In the genomic region with DNA sequence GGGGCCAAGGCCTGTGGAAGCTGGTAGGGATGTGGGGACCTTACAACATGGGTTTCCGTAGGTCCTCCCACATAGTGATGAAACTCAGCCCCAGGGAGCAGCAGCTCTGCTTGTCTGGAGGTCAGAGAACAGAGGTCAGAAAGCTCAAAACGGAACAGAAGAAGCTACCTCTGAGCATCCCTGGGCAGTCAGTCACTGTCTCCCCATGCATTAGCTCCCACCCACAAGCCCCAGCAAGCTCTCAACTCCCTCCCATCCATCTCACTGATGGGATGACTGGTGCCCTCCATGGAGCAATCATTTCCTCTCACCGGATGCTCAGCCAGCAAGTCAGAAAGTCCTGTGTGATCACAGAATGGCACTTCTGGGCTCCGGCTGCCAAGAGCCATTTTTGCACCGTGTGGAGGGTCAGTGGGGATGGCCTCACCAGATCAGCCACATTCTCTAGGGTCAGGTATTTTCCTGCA, we compare ENCODE assay signal across 10 cellular contexts. TPM values are rescaled to one million over a fixed set of nuclear protein-coding genes. Genes with fewer than 3 reads are reported as not detected.
A peak's percentile ranks its signal among the peaks of the same experiment; 100 is the strongest.
DNase-seq lines count a peak whose midpoint lies in the region; ATAC-seq, FAIRE-seq and TF ChIP-seq lines count a peak whose summit lies in the region.
"Had no signal": no experiment of that assay in that cellular context is flagged by ENCODE, and none has a peak within 500 bp of the region (broad histone marks: within the 10 kb centered on the region; RNA-seq: fewer than 3 reads in every experiment).

No MANE protein-coding gene starts in this region.

- no peak for FAIRE-seq in HepG2 (lab: Jason Lieb, UNC)

- H3K27ac Mint-ChIP-seq in mesothelial cell of epicardium: no peak overlapping the region
- H3K27ac Mint-ChIP-seq: H9 had no signal

- peaks cover 0 to 13% (median 2%) of the 10 kb centered on the region in 4 donors for H3K4me1 ChIP-seq in right lobe of liver
- peaks cover 33% of the 10 kb centered on the region for H3K4me1 ChIP-seq in HepG2 (ENCODE audit: insufficient read depth, low read length)
- peaks cover 26% of the 10 kb centered on the region for H3K4me1 ChIP-seq in vagina

- peak overlapping the region in 2 of 3 donors; percentile 93 to 97 for H3K27ac ChIP-seq in right lobe of liver
- H3K27ac ChIP-seq in HepG2 (ENCODE audit: extremely low read length, insufficient read depth, low read length): no peak overlapping the region
- H3K27ac ChIP-seq in angular gyrus (ENCODE audit: low read depth, low read length): peak overlapping the region; percentile 60
- H3K27ac ChIP-seq in vagina: peak overlapping the region; percentile 99

- TF ChIP-seq RAD21 in HepG2 (CRISPR knock-in tag; IDR thresholded peaks at IDR 0.05): no peak

- H3K36me3 ChIP-seq in right lobe of liver (peaks cover 0 to 18% (median 3%) of the 10 kb centered on the region in 4 donors), HepG2 (replicated peaks in 1 of 2; ENCODE audit: control insufficient read depth in 1 of 2, insufficient read depth in 2 of 2, low read length in 2 of 2) (peaks cover 2 to 15% of the 10 kb centered on the region in 2 experiments; a peak in 3 of 5 replicates), vagina (peaks cover 0 to 6% of the 10 kb centered on the region in 2 donors)

- ATAC-seq in right lobe of liver: no peak
- no peak for ATAC-seq in HepG2
- ATAC-seq in HG02610 (IDR thresholded peaks at IDR 0.05; ENCODE audit: unreplicated experiment): no peak
- ATAC-seq in GM18505 (IDR thresholded peaks at IDR 0.05; ENCODE audit: unreplicated experiment): no peak

- H3K9me3 ChIP-seq in right lobe of liver (no peaks in the 10 kb centered on the region), HepG2 (ENCODE audit: low read length) (no peaks in the 10 kb centered on the region), vagina (no peaks in the 10 kb centered on the region)

- H3K36me3 Mint-ChIP-seq in mesothelial cell of epicardium: peaks cover 3% of the 10 kb centered on the region

- CTCF ChIA-PET in HepG2 (lab: Yijun Ruan, JAX; ENCODE audit: low intra/inter-chr PET ratio, low total read pairs): no interaction called here

- BruUV-seq in HepG2 (replicated peaks; lab: Mats Ljungman, UMichigan): no TSS peak

- no peak overlapping the region for H3K4me2 ChIP-seq in HepG2 (ENCODE audit: low read depth, low read length)

- H3K9ac ChIP-seq in HepG2 (ENCODE audit: insufficient read depth, low read depth, low read length): no peak overlapping the region

- H3K4me1 Mint-ChIP-seq in mesothelial cell of epicardium: no peaks in the 10 kb centered on the region
- H3K4me1 Mint-ChIP-seq: H9 had no signal

- H3K4me3 ChIP-seq in right lobe of liver (peak overlapping the region in 2 of 3 donors; percentile 12 to 80), HepG2 (replicated peaks in 1 of 3; ENCODE audit: insufficient read depth in 1 of 3, low read depth in 2 of 3, low read length in 3 of 3) (no peak overlapping the region), vagina (peak overlapping the region; percentile 74 to 90)

- TF ChIP-seq POLR2A in right lobe of liver (IDR thresholded peaks at IDR 0.05) (no peak), HepG2 (IDR thresholded peaks at IDR 0.05; ENCODE audit: insufficient read depth in 1 of 2, low read depth in 2 of 2, low read length in 2 of 2) (no peak), vagina (IDR thresholded peaks at IDR 0.05) (no peak), GM18505 (IDR thresholded peaks at IDR 0.05; ENCODE audit: borderline replicate concordance, extremely low read depth, insufficient read depth, insufficient read length) (no peak)

- no peak for DNase-seq in right lobe of liver
- no peak for DNase-seq in HepG2 (ENCODE audit: low spot score)
- DNase-seq in mesothelial cell of epicardium (ENCODE audit: low spot score in 2 of 2, unreplicated experiment in 2 of 2): no peak
- DNase-seq in vagina (ENCODE audit: extremely low spot score in 2 of 2): no peak
- no peak for DNase-seq in NCI-H1105 treated with DMSO at 0.1 percent for 48 hours (lab: John Stamatoyannopoulos, UW)
- DNase-seq: H9, NCI-H187 had no signal

- POLR2A ChIA-PET in HepG2 (lab: Yijun Ruan, JAX): interaction anchor here (2.6 to 3.1 kb wide), 2 partner anchors 10 to 13 kb away, joined by 22 to 36 read pairs; partner anchors contain the start of gene ILK

- no peaks in the 10 kb centered on the region for H3K9me3 Mint-ChIP-seq in mesothelial cell of epicardium
- H3K9me3 Mint-ChIP-seq: H9 had no signal

- no peaks in the 10 kb centered on the region for H3K27me3 ChIP-seq in right lobe of liver
- H3K27me3 ChIP-seq in HepG2 (ENCODE audit: control insufficient read depth in 1 of 2, insufficient read depth in 2 of 2, low read length in 2 of 2): peaks cover 7 to 22% of the 10 kb centered on the region in 2 experiments; a peak in 4 of 5 replicates
- H3K27me3 ChIP-seq in vagina: no peaks in the 10 kb centered on the region

- in situ Hi-C loops in HepG2 (cut with HindIII; ENCODE audit: extremely low pct_ligation_motif_present, low pct_unique_long_range_greater_than_20kb): no loop called here

- H3K27me3 Mint-ChIP-seq in mesothelial cell of epicardium (ENCODE audit: low read depth): no peaks in the 10 kb centered on the region

- no peak overlapping the region for H2AFZ ChIP-seq in HepG2 (ENCODE audit: low read length)

- WGBS in right lobe of liver (ENCODE audit: insufficient coverage, low coverage, low lambda C conversion rate, missing lambda C conversion rate): 52% methylated on average over 5 of the region's 5 CpGs
- 100% methylated on average over 1 of the region's 5 CpGs for WGBS in HepG2 (ENCODE audit: low lambda C conversion rate)

- H3K79me2 ChIP-seq in HepG2 (ENCODE audit: insufficient read depth, low read length): peaks cover 7% of the 10 kb centered on the region

- TF ChIP-seq CTCF in right lobe of liver (IDR thresholded peaks at IDR 0.05) (no peak), HepG2 (CRISPR knock-in tag; IDR thresholded peaks at IDR 0.05) (no peak), mesothelial cell of epicardium (IDR thresholded peaks at IDR 0.05; ENCODE audit: unreplicated experiment) (no peak), vagina (IDR thresholded peaks at IDR 0.05) (no peak)

- H3K4me3 Mint-ChIP-seq in mesothelial cell of epicardium: peak overlapping the region; percentile 5
- H3K4me3 Mint-ChIP-seq: H9 had no signal

- intact Hi-C loops in right lobe of liver (cut with DNase I): no loop called here
- intact Hi-C loops in HepG2 (cut with micrococcal nuclease; ENCODE audit: unreplicated experiment): no loop called here
- intact Hi-C loops in vagina (cut with DNase I): no loop called here

- TF ChIP-seq EP300 in HepG2 (IDR thresholded peaks at IDR 0.05; ENCODE audit: low read depth in 2 of 2, low read length in 2 of 2) (no peak), HepG2 (CRISPR knock-in tag; IDR thresholded peaks at IDR 0.05; ENCODE audit: borderline replicate concordance) (no peak)

- no peaks in the 10 kb centered on the region for H4K20me1 ChIP-seq in HepG2 (ENCODE audit: insufficient read depth, low read length)

RNA-seq across cellular contexts. Expression of gene TPP1, which starts 1.9 kb away (rescaled TPM):
- total RNA-seq in right lobe of liver (100 to 1,000 TPM in 2 of 6 experiments, 10 to 100 TPM in 4; 62.5 to 159 (median 81.0) TPM), HepG2 (2016; rRNA removed; fragmentation: Illumina TruSeq; extraction: Trizol) (13.9 and 14.4 TPM in 2 replicates), mesothelial cell of epicardium (45.8 to 50.1 TPM (median 46.0 TPM) in 3 replicates), vagina (77.3 TPM)
- total RNA-seq in HepG2 (2016; cell fraction: cytosol; rRNA removed; fragmentation: Illumina TruSeq; extraction: Trizol; ENCODE audit: low read depth): 2.0 and 2.1 TPM in 2 replicates
- 12.7 and 19.0 TPM in 2 replicates for total RNA-seq in HepG2 (2016; cell fraction: insoluble cytoplasmic fraction; rRNA removed; fragmentation: Illumina TruSeq; extraction: Trizol)
- total RNA-seq in HepG2 (2016; cell fraction: membrane; rRNA removed; fragmentation: Illumina TruSeq; extraction: Trizol): 5.1 and 5.7 TPM in 2 replicates
- 44.6 and 53.2 TPM in 2 replicates for total RNA-seq in HepG2 (2016; cell fraction: nucleus; rRNA removed; fragmentation: Illumina TruSeq; extraction: Trizol)
- 74.6 and 75.4 TPM in 2 replicates for polyA plus RNA-seq in HepG2 (2011; rRNA removed)
- polyA plus RNA-seq in HepG2 (2011; cell fraction: cytosol; rRNA removed): 41.2 and 69.0 TPM in 2 replicates
- polyA plus RNA-seq in HepG2 (2011; cell fraction: nucleus; rRNA removed): 130 and 133 TPM in 2 replicates
- 67.2 and 75.4 TPM in 2 replicates for polyA plus RNA-seq in HepG2 (2012)
- 3.2 and 3.3 TPM in 2 replicates for polyA plus RNA-seq in HepG2 (2016; cell fraction: cytosol; fragmentation: Illumina TruSeq; extraction: Trizol; ENCODE audit: low read depth)
- 19.2 and 28.8 TPM in 2 replicates for polyA plus RNA-seq in HepG2 (2016; cell fraction: insoluble cytoplasmic fraction; fragmentation: Illumina TruSeq; extraction: Trizol; ENCODE audit: low read depth)
- 6.8 and 8.7 TPM in 2 replicates for polyA plus RNA-seq in HepG2 (2016; cell fraction: membrane; fragmentation: Illumina TruSeq; extraction: Trizol; ENCODE audit: low read depth)
- 86.0 and 89.1 TPM in 2 replicates for polyA plus RNA-seq in HepG2 (2016; cell fraction: nucleus; fragmentation: Illumina TruSeq; extraction: Trizol; ENCODE audit: insufficient read depth, low read depth)
- polyA minus RNA-seq in HepG2 (2011; rRNA and poly(A)+ RNA removed; ENCODE audit: low replicate concordance): 99.1 and 146 TPM in 2 replicates
- polyA minus RNA-seq in HepG2 (2011; cell fraction: cytosol; rRNA and poly(A)+ RNA removed): 64.9 and 85.0 TPM in 2 replicates
- polyA minus RNA-seq in HepG2 (2011; cell fraction: nucleus; rRNA and poly(A)+ RNA removed): 36.2 and 41.0 TPM in 2 replicates

RNA-seq across cellular contexts. Expression of gene TAF10, which starts 5.3 kb away (rescaled TPM):
- 10 to 100 TPM; 47.3 to 81.9 (median 60.4) TPM for total RNA-seq in right lobe of liver
- total RNA-seq in HepG2 (2016; rRNA removed; fragmentation: Illumina TruSeq; extraction: Trizol): 51.0 and 71.3 TPM in 2 replicates
- total RNA-seq in HepG2 (2016; cell fraction: cytosol; rRNA removed; fragmentation: Illumina TruSeq; extraction: Trizol; ENCODE audit: low read depth): 280 and 312 TPM in 2 replicates
- total RNA-seq in HepG2 (2016; cell fraction: insoluble cytoplasmic fraction; rRNA removed; fragmentation: Illumina TruSeq; extraction: Trizol): 37.8 and 65.8 TPM in 2 replicates
- 172 and 203 TPM in 2 replicates for total RNA-seq in HepG2 (2016; cell fraction: membrane; rRNA removed; fragmentation: Illumina TruSeq; extraction: Trizol)
- 23.9 and 34.5 TPM in 2 replicates for total RNA-seq in HepG2 (2016; cell fraction: nucleus; rRNA removed; fragmentation: Illumina TruSeq; extraction: Trizol)
- polyA plus RNA-seq in HepG2 (2011; rRNA removed): 134 and 142 TPM in 2 replicates
- 64.4 and 94.2 TPM in 2 replicates for polyA plus RNA-seq in HepG2 (2011; cell fraction: cytosol; rRNA removed)
- 76.4 and 83.1 TPM in 2 replicates for polyA plus RNA-seq in HepG2 (2011; cell fraction: nucleus; rRNA removed)
- 79.6 and 103 TPM in 2 replicates for polyA plus RNA-seq in HepG2 (2012)
- polyA plus RNA-seq in HepG2 (2016; cell fraction: cytosol; fragmentation: Illumina TruSeq; extraction: Trizol; ENCODE audit: low read depth): 614 TPM in 2 replicates
- 76.0 and 96.8 TPM in 2 replicates for polyA plus RNA-seq in HepG2 (2016; cell fraction: insoluble cytoplasmic fraction; fragmentation: Illumina TruSeq; extraction: Trizol; ENCODE audit: low read depth)
- 335 TPM in 2 replicates for polyA plus RNA-seq in HepG2 (2016; cell fraction: membrane; fragmentation: Illumina TruSeq; extraction: Trizol; ENCODE audit: low read depth)
- polyA plus RNA-seq in HepG2 (2016; cell fraction: nucleus; fragmentation: Illumina TruSeq; extraction: Trizol; ENCODE audit: insufficient read depth, low read depth): 91.8 and 94.6 TPM in 2 replicates
- polyA minus RNA-seq in HepG2 (2011; rRNA and poly(A)+ RNA removed; ENCODE audit: low replicate concordance): 60.8 and 157 TPM in 2 replicates
- polyA minus RNA-seq in HepG2 (2011; cell fraction: cytosol; rRNA and poly(A)+ RNA removed): 21.5 and 21.7 TPM in 2 replicates
- 13.3 and 17.4 TPM in 2 replicates for polyA minus RNA-seq in HepG2 (2011; cell fraction: nucleus; rRNA and poly(A)+ RNA removed)
- total RNA-seq in mesothelial cell of epicardium: 112 to 119 TPM (median 115 TPM) in 3 replicates
- total RNA-seq in vagina: 48.1 TPM

RNA-seq across cellular contexts. Expression of gene ILK, which starts 13.8 kb away (rescaled TPM):
- total RNA-seq in right lobe of liver (10 to 100 TPM; 33.4 to 79.9 (median 55.0) TPM), HepG2 (2016; rRNA removed; fragmentation: Illumina TruSeq; extraction: Trizol) (70.3 and 78.1 TPM in 2 replicates), mesothelial cell of epicardium (127 to 144 TPM (median 130 TPM) in 3 replicates), vagina (149 TPM)
- total RNA-seq in HepG2 (2016; cell fraction: cytosol; rRNA removed; fragmentation: Illumina TruSeq; extraction: Trizol; ENCODE audit: low read depth): 16.4 and 17.1 TPM in 2 replicates
- total RNA-seq in HepG2 (2016; cell fraction: insoluble cytoplasmic fraction; rRNA removed; fragmentation: Illumina TruSeq; extraction: Trizol): 76.3 and 78.2 TPM in 2 replicates
- 27.7 and 34.3 TPM in 2 replicates for total RNA-seq in HepG2 (2016; cell fraction: membrane; rRNA removed; fragmentation: Illumina TruSeq; extraction: Trizol)
- 37.1 and 41.4 TPM in 2 replicates for total RNA-seq in HepG2 (2016; cell fraction: nucleus; rRNA removed; fragmentation: Illumina TruSeq; extraction: Trizol)
- polyA plus RNA-seq in HepG2 (2011; rRNA removed): 108 and 118 TPM in 2 replicates
- polyA plus RNA-seq in HepG2 (2011; cell fraction: cytosol; rRNA removed): 111 and 115 TPM in 2 replicates
- 123 and 126 TPM in 2 replicates for polyA plus RNA-seq in HepG2 (2011; cell fraction: nucleus; rRNA removed)
- polyA plus RNA-seq in HepG2 (2012): 51.2 and 60.5 TPM in 2 replicates
- 21.0 and 21.5 TPM in 2 replicates for polyA plus RNA-seq in HepG2 (2016; cell fraction: cytosol; fragmentation: Illumina TruSeq; extraction: Trizol; ENCODE audit: low read depth)
- polyA plus RNA-seq in HepG2 (2016; cell fraction: insoluble cytoplasmic fraction; fragmentation: Illumina TruSeq; extraction: Trizol; ENCODE audit: low read depth): 73.1 and 87.0 TPM in 2 replicates
- 25.9 and 28.0 TPM in 2 replicates for polyA plus RNA-seq in HepG2 (2016; cell fraction: membrane; fragmentation: Illumina TruSeq; extraction: Trizol; ENCODE audit: low read depth)
- polyA plus RNA-seq in HepG2 (2016; cell fraction: nucleus; fragmentation: Illumina TruSeq; extraction: Trizol; ENCODE audit: insufficient read depth, low read depth): 62.8 and 70.6 TPM in 2 replicates
- 144 and 217 TPM in 2 replicates for polyA minus RNA-seq in HepG2 (2011; rRNA and poly(A)+ RNA removed; ENCODE audit: low replicate concordance)
- 53.4 and 54.9 TPM in 2 replicates for polyA minus RNA-seq in HepG2 (2011; cell fraction: cytosol; rRNA and poly(A)+ RNA removed)
- 55.0 and 72.9 TPM in 2 replicates for polyA minus RNA-seq in HepG2 (2011; cell fraction: nucleus; rRNA and poly(A)+ RNA removed)

RNA-seq across cellular contexts. Expression of gene RRP8, which starts 13.9 kb away (rescaled TPM):
- total RNA-seq in right lobe of liver (10 to 100 TPM; 11.3 to 17.1 (median 14.2) TPM), HepG2 (2016; rRNA removed; fragmentation: Illumina TruSeq; extraction: Trizol) (21.6 and 29.1 TPM in 2 replicates), mesothelial cell of epicardium (18.6 to 22.5 TPM (median 21.0 TPM) in 3 replicates), vagina (10.3 TPM)
- 3.8 and 5.1 TPM in 2 replicates for total RNA-seq in HepG2 (2016; cell fraction: cytosol; rRNA removed; fragmentation: Illumina TruSeq; extraction: Trizol; ENCODE audit: low read depth)
- total RNA-seq in HepG2 (2016; cell fraction: insoluble cytoplasmic fraction; rRNA removed; fragmentation: Illumina TruSeq; extraction: Trizol): 21.5 and 32.8 TPM in 2 replicates
- total RNA-seq in HepG2 (2016; cell fraction: membrane; rRNA removed; fragmentation: Illumina TruSeq; extraction: Trizol): 9.7 and 11.5 TPM in 2 replicates
- 16.4 and 20.2 TPM in 2 replicates for total RNA-seq in HepG2 (2016; cell fraction: nucleus; rRNA removed; fragmentation: Illumina TruSeq; extraction: Trizol)
- polyA plus RNA-seq in HepG2 (2011; rRNA removed): 7.2 and 7.7 TPM in 2 replicates
- polyA plus RNA-seq in HepG2 (2011; cell fraction: cytosol; rRNA removed): 4.3 and 4.5 TPM in 2 replicates
- 6.7 and 8.1 TPM in 2 replicates for polyA plus RNA-seq in HepG2 (2011; cell fraction: nucleus; rRNA removed)
- 9.2 and 11.7 TPM in 2 replicates for polyA plus RNA-seq in HepG2 (2012)
- polyA plus RNA-seq in HepG2 (2016; cell fraction: cytosol; fragmentation: Illumina TruSeq; extraction: Trizol; ENCODE audit: low read depth): 2.3 and 3.9 TPM in 2 replicates
- 25.8 and 25.9 TPM in 2 replicates for polyA plus RNA-seq in HepG2 (2016; cell fraction: insoluble cytoplasmic fraction; fragmentation: Illumina TruSeq; extraction: Trizol; ENCODE audit: low read depth)
- 5.2 and 6.2 TPM in 2 replicates for polyA plus RNA-seq in HepG2 (2016; cell fraction: membrane; fragmentation: Illumina TruSeq; extraction: Trizol; ENCODE audit: low read depth)
- 17.3 and 18.4 TPM in 2 replicates for polyA plus RNA-seq in HepG2 (2016; cell fraction: nucleus; fragmentation: Illumina TruSeq; extraction: Trizol; ENCODE audit: insufficient read depth, low read depth)
- 9.9 and 22.6 TPM in 2 replicates for polyA minus RNA-seq in HepG2 (2011; rRNA and poly(A)+ RNA removed; ENCODE audit: low replicate concordance)
- polyA minus RNA-seq in HepG2 (2011; cell fraction: cytosol; rRNA and poly(A)+ RNA removed): 1.8 and 3.3 TPM in 2 replicates
- 19.1 and 22.3 TPM in 2 replicates for polyA minus RNA-seq in HepG2 (2011; cell fraction: nucleus; rRNA and poly(A)+ RNA removed)

RNA-seq across cellular contexts. Expression of gene DCHS1, which starts 38.3 kb away (rescaled TPM):
- total RNA-seq in right lobe of liver: 1 to 10 TPM; 1.8 to 9.2 (median 4.1) TPM
- total RNA-seq in HepG2 (2016; rRNA removed; fragmentation: Illumina TruSeq; extraction: Trizol): under 0.01 TPM in 1 of 2 replicates, not detected in the other
- total RNA-seq in HepG2 (2016; cell fraction: cytosol; rRNA removed; fragmentation: Illumina TruSeq; extraction: Trizol; ENCODE audit: low read depth): not detected in 2 replicates
- total RNA-seq in HepG2 (2016; cell fraction: insoluble cytoplasmic fraction; rRNA removed; fragmentation: Illumina TruSeq; extraction: Trizol): not detected in 2 replicates
- not detected in 2 replicates for total RNA-seq in HepG2 (2016; cell fraction: membrane; rRNA removed; fragmentation: Illumina TruSeq; extraction: Trizol)
- 0.06 TPM in 1 of 2 replicates, not detected in the other for total RNA-seq in HepG2 (2016; cell fraction: nucleus; rRNA removed; fragmentation: Illumina TruSeq; extraction: Trizol)
- 0.01 and 0.03 TPM in 2 replicates for polyA plus RNA-seq in HepG2 (2011; rRNA removed)
- polyA plus RNA-seq in HepG2 (2011; cell fraction: cytosol; rRNA removed): 0.01 TPM in 2 replicates
- polyA plus RNA-seq in HepG2 (2011; cell fraction: nucleus; rRNA removed): 0.08 and 0.12 TPM in 2 replicates
- polyA plus RNA-seq in HepG2 (2012): 0.03 and 0.09 TPM in 2 replicates
- polyA plus RNA-seq in HepG2 (2016; cell fraction: cytosol; fragmentation: Illumina TruSeq; extraction: Trizol; ENCODE audit: low read depth): not detected in 2 replicates
- not detected in 2 replicates for polyA plus RNA-seq in HepG2 (2016; cell fraction: insoluble cytoplasmic fraction; fragmentation: Illumina TruSeq; extraction: Trizol; ENCODE audit: low read depth)
- not detected in 2 replicates for polyA plus RNA-seq in HepG2 (2016; cell fraction: membrane; fragmentation: Illumina TruSeq; extraction: Trizol; ENCODE audit: low read depth)
- polyA plus RNA-seq in HepG2 (2016; cell fraction: nucleus; fragmentation: Illumina TruSeq; extraction: Trizol; ENCODE audit: insufficient read depth, low read depth): not detected in 2 replicates
- polyA minus RNA-seq in HepG2 (2011; rRNA and poly(A)+ RNA removed; ENCODE audit: low replicate concordance): 0.07 and 0.16 TPM in 2 replicates
- 0.10 TPM in 1 of 2 replicates, not detected in the other for polyA minus RNA-seq in HepG2 (2011; cell fraction: cytosol; rRNA and poly(A)+ RNA removed)
- polyA minus RNA-seq in HepG2 (2011; cell fraction: nucleus; rRNA and poly(A)+ RNA removed): 0.12 and 0.13 TPM in 2 replicates
- 75.9 to 81.2 TPM (median 77.3 TPM) in 3 replicates for total RNA-seq in mesothelial cell of epicardium
- total RNA-seq in vagina: 28.7 TPM

Comparison
In these comparisons a context has a peak if more than half of its experiments do, and no peak if none do; other contexts are left out.
1. H3K4me3 ChIP-seq: peak in right lobe of liver (2 of 3) and vagina (2 of 2); none in HepG2 (0 of 3).